In genomic region chr11:34492806-34493414, GRCh38 we compare ENCODE assay signal across 8 cellular contexts. TPM values are rescaled to one million over a fixed set of nuclear protein-coding genes. Genes with fewer than 3 reads are reported as not detected.
DNase-seq lines count a peak whose midpoint lies in the region; FAIRE-seq and TF ChIP-seq lines count a peak whose summit lies in the region.
"Had no signal": no experiment of that assay in that cellular context is flagged by ENCODE, and none has a peak within 500 bp of the region (broad histone marks: within the 10 kb centered on the region; RNA-seq: fewer than 3 reads in every experiment).

No MANE protein-coding gene starts in this region.

- FAIRE-seq in G401.6 (lab: Jason Lieb, UNC), result peak; percentile 71

- no peaks in the 10 kb centered on the region for H3K27me3 ChIP-seq in Loucy (ENCODE audit: insufficient read depth, low read length, poor library complexity, severe bottlenecking)

- H4K20me1 ChIP-seq in Loucy (ENCODE audit: insufficient read depth, low read length, poor library complexity, severe bottlenecking), result no peaks in the 10 kb centered on the region

- peak; percentile 86 for TF ChIP-seq CTCF in Loucy (conservative IDR thresholded peaks at IDR 0.05; ENCODE audit: low read length)
- peak; percentile 66 for TF ChIP-seq CTCF in astrocyte of the spinal cord (IDR thresholded peaks at IDR 0.05; ENCODE audit: low read depth, low read length)

- H3K4me1 Mint-ChIP-seq in immature natural killer cell, result no peaks in the 10 kb centered on the region
- H3K4me1 Mint-ChIP-seq: activated naive CD4-positive, alpha-beta T cell treated with anti-CD3 and anti-CD28 coated beads, Interleukin-2, amount 50 U/mL, for 24 hours had no signal

- peaks cover 0 to 7% (median 5%) of the 10 kb centered on the region in 3 donors for H3K27me3 Mint-ChIP-seq in immature natural killer cell (ENCODE audit: low read depth in 3 of 3)
- H3K27me3 Mint-ChIP-seq: activated naive CD4-positive, alpha-beta T cell treated with anti-CD3 and anti-CD28 coated beads, Interleukin-2, amount 50 U/mL, for 24 hours had no signal

- no peaks in the 10 kb centered on the region for H3K9me3 ChIP-seq in Loucy (ENCODE audit: insufficient read depth, low read depth, low read length)

- H3K4me2 ChIP-seq in Loucy (ENCODE audit: low read depth, low read length, poor library complexity, severe bottlenecking), result no peak overlapping the region

- H2AFZ ChIP-seq in Loucy (ENCODE audit: low read length), result no peak overlapping the region

- in situ Hi-C loops in astrocyte of the spinal cord (cut with HindIII; ENCODE audit: low sequenced_read_pairs), result no loop called here

- no peak overlapping the region for H3K4me3 Mint-ChIP-seq in immature natural killer cell
- H3K4me3 Mint-ChIP-seq: activated naive CD4-positive, alpha-beta T cell treated with anti-CD3 and anti-CD28 coated beads, Interleukin-2, amount 50 U/mL, for 24 hours had no signal

- no peaks in the 10 kb centered on the region for H3K4me1 ChIP-seq in Loucy (ENCODE audit: insufficient read depth, low read length, poor library complexity, severe bottlenecking)

- H3K27ac Mint-ChIP-seq in immature natural killer cell, result no peak overlapping the region
- H3K27ac Mint-ChIP-seq: activated naive CD4-positive, alpha-beta T cell treated with anti-CD3 and anti-CD28 coated beads, Interleukin-2, amount 50 U/mL, for 24 hours had no signal

- H3K4me3 ChIP-seq in Loucy (ENCODE audit: low read length, poor library complexity, severe bottlenecking), result no peak overlapping the region
- no peak overlapping the region for H3K4me3 ChIP-seq in astrocyte of the spinal cord (ENCODE audit: low read depth, low read length)

- no peaks in the 10 kb centered on the region for H3F3A ChIP-seq in Loucy (ENCODE audit: low read depth)

- H3K79me2 ChIP-seq in Loucy (ENCODE audit: insufficient read depth, low read length), result no peaks in the 10 kb centered on the region

- DNase-seq in RPMI7951 (ENCODE audit: low read depth) (peak; percentile 65), astrocyte of the spinal cord (ENCODE audit: low read depth, low spot score) (peak; percentile 69), immature natural killer cell (peak; percentile 13 to 32 (median 24)), GOT3 (lab: John Stamatoyannopoulos, UW) (no peak)
- DNase-seq in stimulated activated CD4-positive, alpha-beta T cell treated with anti-CD3 and anti-CD28 coated beads, Interleukin-2, amount 100 ng/mL, for 4 hours (ENCODE audit: low read depth), result peak; percentile 10

- H3K36me3 ChIP-seq in Loucy (ENCODE audit: insufficient read depth, low read length), result no peaks in the 10 kb centered on the region

- no peaks in the 10 kb centered on the region for H3K9me3 Mint-ChIP-seq in immature natural killer cell
- H3K9me3 Mint-ChIP-seq: activated naive CD4-positive, alpha-beta T cell treated with anti-CD3 and anti-CD28 coated beads, Interleukin-2, amount 50 U/mL, for 24 hours had no signal

- H3K36me3 Mint-ChIP-seq in immature natural killer cell, result no peaks in the 10 kb centered on the region
- H3K36me3 Mint-ChIP-seq: activated naive CD4-positive, alpha-beta T cell treated with anti-CD3 and anti-CD28 coated beads, Interleukin-2, amount 50 U/mL, for 24 hours had no signal

- H3K9ac ChIP-seq in Loucy (ENCODE audit: low read depth, low read length, poor library complexity, severe bottlenecking), result no peak overlapping the region

- H3K9me2 ChIP-seq in Loucy (replicated peaks; ENCODE audit: low read depth, low read length), result no peaks in the 10 kb centered on the region

RNA-seq across cellular contexts. Expression of gene ELF5, which starts 20.7 kb away (rescaled TPM):
- total RNA-seq in RPMI7951 (2014; rRNA removed; shearing (Covaris generic)), result 3.2 and 4.2 TPM in 2 replicates
- polyA plus RNA-seq in immature natural killer cell, result not detected

RNA-seq across cellular contexts. Expression of gene CAT, which starts 54.2 kb away (rescaled TPM):
- 108 and 121 TPM in 2 replicates for total RNA-seq in RPMI7951 (2014; rRNA removed; shearing (Covaris generic))
- polyA plus RNA-seq in immature natural killer cell, result 100 to 1,000 TPM in 2 of 3 donors, 10 to 100 TPM in 1; 97.5 to 192 (median 153) TPM
